Comparison of ENCODE assay signal across 2 cellular contexts in the genomic region with DNA sequence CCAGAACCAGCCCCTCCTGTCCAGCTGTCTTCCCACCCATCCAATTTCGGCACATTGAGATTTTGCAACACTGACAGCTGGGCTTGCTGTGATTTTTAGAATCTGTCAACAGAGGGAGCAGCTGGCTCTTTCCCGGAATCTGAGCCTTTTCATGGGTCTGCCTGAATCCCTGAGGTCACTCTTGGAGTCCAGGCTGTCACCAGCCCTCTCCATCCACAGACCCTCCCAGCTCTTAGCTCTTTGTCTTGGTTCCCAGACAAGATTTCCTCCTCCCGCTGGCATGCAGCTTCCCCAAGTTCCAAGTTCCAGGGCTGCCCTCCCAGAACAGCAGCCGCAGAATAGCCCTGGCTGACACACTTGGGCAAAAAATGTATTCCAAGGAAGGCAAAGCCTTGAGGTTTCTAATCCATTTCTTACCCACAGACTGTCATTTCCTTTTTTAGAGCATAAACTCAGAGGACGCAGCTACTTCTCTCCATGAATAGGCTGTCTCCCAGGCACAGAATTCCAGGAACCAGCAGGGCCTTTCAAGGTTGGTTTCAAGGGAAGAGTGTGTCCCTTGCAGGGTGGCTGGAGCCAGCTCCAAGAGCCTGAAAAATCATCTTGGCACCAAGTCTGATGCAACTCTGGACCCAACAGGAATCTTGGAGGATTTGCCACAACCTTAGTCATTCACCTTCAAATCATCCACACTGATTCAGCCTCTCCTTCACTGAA.
TF ChIP-seq lines count a peak whose summit lies in the region.

No MANE protein-coding gene starts in this region.

TF ChIP-seq in HCT116, 20 proteins besides CTCF, POLR2A, EP300 and RAD21 (continued from another document):
- TF ChIP-seq, protein P1, sequence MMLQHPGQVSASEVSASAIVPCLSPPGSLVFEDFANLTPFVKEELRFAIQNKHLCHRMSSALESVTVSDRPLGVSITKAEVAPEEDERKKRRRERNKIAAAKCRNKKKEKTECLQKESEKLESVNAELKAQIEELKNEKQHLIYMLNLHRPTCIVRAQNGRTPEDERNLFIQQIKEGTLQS (IDR thresholded peaks at IDR 0.05), result no peak
- no peak for TF ChIP-seq SIN3A (IDR thresholded peaks at IDR 0.05; ENCODE audit: low read depth)
- TF ChIP-seq, protein P2, sequence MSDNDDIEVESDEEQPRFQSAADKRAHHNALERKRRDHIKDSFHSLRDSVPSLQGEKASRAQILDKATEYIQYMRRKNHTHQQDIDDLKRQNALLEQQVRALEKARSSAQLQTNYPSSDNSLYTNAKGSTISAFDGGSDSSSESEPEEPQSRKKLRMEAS (IDR thresholded peaks at IDR 0.05), result no peak
TF ChIP-seq in HCT116: peak in this region for 0.

TF ChIP-seq in WTC11, 78 proteins besides CTCF, POLR2A, EP300 and RAD21 (continued from another document):
- TF ChIP-seq, protein P3, sequence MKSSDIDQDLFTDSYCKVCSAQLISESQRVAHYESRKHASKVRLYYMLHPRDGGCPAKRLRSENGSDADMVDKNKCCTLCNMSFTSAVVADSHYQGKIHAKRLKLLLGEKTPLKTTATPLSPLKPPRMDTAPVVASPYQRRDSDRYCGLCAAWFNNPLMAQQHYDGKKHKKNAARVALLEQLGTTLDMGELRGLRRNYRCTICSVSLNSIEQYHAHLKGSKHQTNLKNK (CRISPR knock-in tag; IDR thresholded peaks at IDR 0.05), result no peak
- TF ChIP-seq HMGA2 (CRISPR knock-in tag; IDR thresholded peaks at IDR 0.05) (no peak), TP53 (CRISPR knock-in tag; IDR thresholded peaks at IDR 0.05) (no peak), ZNF671 (CRISPR knock-in tag; IDR thresholded peaks at IDR 0.05) (no peak), ZNF263 (CRISPR knock-in tag; IDR thresholded peaks at IDR 0.05; ENCODE audit: low read depth) (no peak), MYBL2 (CRISPR knock-in tag; IDR thresholded peaks at IDR 0.05) (no peak)
- TF ChIP-seq, protein P4, sequence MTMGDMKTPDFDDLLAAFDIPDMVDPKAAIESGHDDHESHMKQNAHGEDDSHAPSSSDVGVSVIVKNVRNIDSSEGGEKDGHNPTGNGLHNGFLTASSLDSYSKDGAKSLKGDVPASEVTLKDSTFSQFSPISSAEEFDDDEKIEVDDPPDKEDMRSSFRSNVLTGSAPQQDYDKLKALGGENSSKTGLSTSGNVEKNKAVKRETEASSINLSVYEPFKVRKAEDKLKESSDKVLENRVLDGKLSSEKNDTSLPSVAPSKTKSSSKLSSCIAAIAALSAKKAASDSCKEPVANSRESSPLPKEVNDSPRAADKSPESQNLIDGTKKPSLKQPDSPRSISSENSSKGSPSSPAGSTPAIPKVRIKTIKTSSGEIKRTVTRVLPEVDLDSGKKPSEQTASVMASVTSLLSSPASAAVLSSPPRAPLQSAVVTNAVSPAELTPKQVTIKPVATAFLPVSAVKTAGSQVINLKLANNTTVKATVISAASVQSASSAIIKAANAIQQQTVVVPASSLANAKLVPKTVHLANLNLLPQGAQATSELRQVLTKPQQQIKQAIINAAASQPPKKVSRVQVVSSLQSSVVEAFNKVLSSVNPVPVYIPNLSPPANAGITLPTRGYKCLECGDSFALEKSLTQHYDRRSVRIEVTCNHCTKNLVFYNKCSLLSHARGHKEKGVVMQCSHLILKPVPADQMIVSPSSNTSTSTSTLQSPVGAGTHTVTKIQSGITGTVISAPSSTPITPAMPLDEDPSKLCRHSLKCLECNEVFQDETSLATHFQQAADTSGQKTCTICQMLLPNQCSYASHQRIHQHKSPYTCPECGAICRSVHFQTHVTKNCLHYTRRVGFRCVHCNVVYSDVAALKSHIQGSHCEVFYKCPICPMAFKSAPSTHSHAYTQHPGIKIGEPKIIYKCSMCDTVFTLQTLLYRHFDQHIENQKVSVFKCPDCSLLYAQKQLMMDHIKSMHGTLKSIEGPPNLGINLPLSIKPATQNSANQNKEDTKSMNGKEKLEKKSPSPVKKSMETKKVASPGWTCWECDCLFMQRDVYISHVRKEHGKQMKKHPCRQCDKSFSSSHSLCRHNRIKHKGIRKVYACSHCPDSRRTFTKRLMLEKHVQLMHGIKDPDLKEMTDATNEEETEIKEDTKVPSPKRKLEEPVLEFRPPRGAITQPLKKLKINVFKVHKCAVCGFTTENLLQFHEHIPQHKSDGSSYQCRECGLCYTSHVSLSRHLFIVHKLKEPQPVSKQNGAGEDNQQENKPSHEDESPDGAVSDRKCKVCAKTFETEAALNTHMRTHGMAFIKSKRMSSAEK (CRISPR knock-in tag; IDR thresholded peaks at IDR 0.05; ENCODE audit: borderline replicate concordance), result no peak
- TF ChIP-seq, protein P5, sequence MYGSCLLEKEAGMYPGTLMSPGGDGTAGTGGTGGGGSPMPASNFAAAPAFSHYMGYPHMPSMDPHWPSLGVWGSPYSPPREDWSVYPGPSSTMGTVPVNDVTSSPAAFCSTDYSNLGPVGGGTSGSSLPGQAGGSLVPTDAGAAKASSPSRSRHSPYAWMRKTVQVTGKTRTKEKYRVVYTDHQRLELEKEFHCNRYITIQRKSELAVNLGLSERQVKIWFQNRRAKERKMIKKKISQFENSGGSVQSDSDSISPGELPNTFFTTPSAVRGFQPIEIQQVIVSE (CRISPR knock-in tag; IDR thresholded peaks at IDR 0.05; ENCODE audit: borderline replicate concordance), result no peak
- TF ChIP-seq, protein P6, sequence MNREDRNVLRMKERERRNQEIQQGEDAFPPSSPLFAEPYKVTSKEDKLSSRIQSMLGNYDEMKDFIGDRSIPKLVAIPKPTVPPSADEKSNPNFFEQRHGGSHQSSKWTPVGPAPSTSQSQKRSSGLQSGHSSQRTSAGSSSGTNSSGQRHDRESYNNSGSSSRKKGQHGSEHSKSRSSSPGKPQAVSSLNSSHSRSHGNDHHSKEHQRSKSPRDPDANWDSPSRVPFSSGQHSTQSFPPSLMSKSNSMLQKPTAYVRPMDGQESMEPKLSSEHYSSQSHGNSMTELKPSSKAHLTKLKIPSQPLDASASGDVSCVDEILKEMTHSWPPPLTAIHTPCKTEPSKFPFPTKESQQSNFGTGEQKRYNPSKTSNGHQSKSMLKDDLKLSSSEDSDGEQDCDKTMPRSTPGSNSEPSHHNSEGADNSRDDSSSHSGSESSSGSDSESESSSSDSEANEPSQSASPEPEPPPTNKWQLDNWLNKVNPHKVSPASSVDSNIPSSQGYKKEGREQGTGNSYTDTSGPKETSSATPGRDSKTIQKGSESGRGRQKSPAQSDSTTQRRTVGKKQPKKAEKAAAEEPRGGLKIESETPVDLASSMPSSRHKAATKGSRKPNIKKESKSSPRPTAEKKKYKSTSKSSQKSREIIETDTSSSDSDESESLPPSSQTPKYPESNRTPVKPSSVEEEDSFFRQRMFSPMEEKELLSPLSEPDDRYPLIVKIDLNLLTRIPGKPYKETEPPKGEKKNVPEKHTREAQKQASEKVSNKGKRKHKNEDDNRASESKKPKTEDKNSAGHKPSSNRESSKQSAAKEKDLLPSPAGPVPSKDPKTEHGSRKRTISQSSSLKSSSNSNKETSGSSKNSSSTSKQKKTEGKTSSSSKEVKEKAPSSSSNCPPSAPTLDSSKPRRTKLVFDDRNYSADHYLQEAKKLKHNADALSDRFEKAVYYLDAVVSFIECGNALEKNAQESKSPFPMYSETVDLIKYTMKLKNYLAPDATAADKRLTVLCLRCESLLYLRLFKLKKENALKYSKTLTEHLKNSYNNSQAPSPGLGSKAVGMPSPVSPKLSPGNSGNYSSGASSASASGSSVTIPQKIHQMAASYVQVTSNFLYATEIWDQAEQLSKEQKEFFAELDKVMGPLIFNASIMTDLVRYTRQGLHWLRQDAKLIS (CRISPR knock-in tag; IDR thresholded peaks at IDR 0.05; ENCODE audit: borderline replicate concordance), result no peak
- TF ChIP-seq, protein P7, sequence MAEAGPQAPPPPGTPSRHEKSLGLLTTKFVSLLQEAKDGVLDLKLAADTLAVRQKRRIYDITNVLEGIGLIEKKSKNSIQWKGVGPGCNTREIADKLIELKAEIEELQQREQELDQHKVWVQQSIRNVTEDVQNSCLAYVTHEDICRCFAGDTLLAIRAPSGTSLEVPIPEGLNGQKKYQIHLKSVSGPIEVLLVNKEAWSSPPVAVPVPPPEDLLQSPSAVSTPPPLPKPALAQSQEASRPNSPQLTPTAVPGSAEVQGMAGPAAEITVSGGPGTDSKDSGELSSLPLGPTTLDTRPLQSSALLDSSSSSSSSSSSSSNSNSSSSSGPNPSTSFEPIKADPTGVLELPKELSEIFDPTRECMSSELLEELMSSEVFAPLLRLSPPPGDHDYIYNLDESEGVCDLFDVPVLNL (CRISPR knock-in tag; IDR thresholded peaks at IDR 0.05; ENCODE audit: borderline replicate concordance, low read depth), result no peak
- TF ChIP-seq, protein P8, sequence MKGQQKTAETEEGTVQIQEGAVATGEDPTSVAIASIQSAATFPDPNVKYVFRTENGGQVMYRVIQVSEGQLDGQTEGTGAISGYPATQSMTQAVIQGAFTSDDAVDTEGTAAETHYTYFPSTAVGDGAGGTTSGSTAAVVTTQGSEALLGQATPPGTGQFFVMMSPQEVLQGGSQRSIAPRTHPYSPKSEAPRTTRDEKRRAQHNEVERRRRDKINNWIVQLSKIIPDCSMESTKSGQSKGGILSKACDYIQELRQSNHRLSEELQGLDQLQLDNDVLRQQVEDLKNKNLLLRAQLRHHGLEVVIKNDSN (CRISPR knock-in tag; IDR thresholded peaks at IDR 0.05), result no peak
- TF ChIP-seq, protein P9, sequence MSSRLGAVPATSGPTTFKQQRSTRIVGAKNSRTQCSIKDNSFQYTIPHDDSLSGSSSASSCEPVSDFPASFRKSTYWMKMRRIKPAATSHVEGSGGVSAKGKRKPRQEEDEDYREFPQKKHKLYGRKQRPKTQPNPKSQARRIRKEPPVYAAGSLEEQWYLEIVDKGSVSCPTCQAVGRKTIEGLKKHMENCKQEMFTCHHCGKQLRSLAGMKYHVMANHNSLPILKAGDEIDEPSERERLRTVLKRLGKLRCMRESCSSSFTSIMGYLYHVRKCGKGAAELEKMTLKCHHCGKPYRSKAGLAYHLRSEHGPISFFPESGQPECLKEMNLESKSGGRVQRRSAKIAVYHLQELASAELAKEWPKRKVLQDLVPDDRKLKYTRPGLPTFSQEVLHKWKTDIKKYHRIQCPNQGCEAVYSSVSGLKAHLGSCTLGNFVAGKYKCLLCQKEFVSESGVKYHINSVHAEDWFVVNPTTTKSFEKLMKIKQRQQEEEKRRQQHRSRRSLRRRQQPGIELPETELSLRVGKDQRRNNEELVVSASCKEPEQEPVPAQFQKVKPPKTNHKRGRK (CRISPR knock-in tag; IDR thresholded peaks at IDR 0.05; ENCODE audit: borderline replicate concordance), result no peak
